Comparison of ENCODE assay signal across 16 cellular contexts in genomic region chr14:55607386-55607785, GRCh38.
"Had no signal": no experiment of that assay in that cellular context is flagged by ENCODE, and none has a peak within 500 bp of the region (broad histone marks: within the 10 kb centered on the region; RNA-seq: fewer than 3 reads in every experiment).

No MANE protein-coding gene starts in this region.

- H3K9ac ChIP-seq: neural progenitor cell had no signal

- H3K36me3 Mint-ChIP-seq: activated naive CD4-positive, alpha-beta T cell treated with anti-CD3 and anti-CD28 coated beads, Interleukin-2, amount 50 U/mL, for 72 hours had no signal

- H3K27ac Mint-ChIP-seq: activated CD8-positive, alpha-beta T cell treated with anti-CD3 and anti-CD28 coated beads for 36 hours; activated naive CD4-positive, alpha-beta T cell treated with anti-CD3 and anti-CD28 coated beads, Interleukin-2, amount 50 U/mL, for 72 hours; neural progenitor cell; stimulated activated memory B cell treated with anti-CD40 and anti-IgM and Interleukin-4, amounts not matched to agents 10 μg/mL and 1 μg/mL and 100 μg/mL, for 72 hours; T-helper 1 cell treated with Interleukin-12 subunit alpha and Interleukin-12 subunit beta and Interleukin-4 antibody, amounts not matched to agents 30 μg/mL and 1 μg/mL, for 36 hours had no signal

- H3K36me3 ChIP-seq: neural progenitor cell, ovary, uterus had no signal

- H3K9me3 Mint-ChIP-seq: activated CD8-positive, alpha-beta T cell treated with anti-CD3 and anti-CD28 coated beads for 36 hours; activated naive CD4-positive, alpha-beta T cell treated with anti-CD3 and anti-CD28 coated beads, Interleukin-2, amount 50 U/mL, for 72 hours; activated T-cell treated with anti-CD3 and anti-CD28 coated beads, Interleukin-2, amount 50 U/mL, for 4 hours; stimulated activated memory B cell treated with anti-CD40 and anti-IgM and Interleukin-4, amounts not matched to agents 10 μg/mL and 1 μg/mL and 100 μg/mL, for 72 hours; T-helper 1 cell treated with Interleukin-12 subunit alpha and Interleukin-12 subunit beta and Interleukin-4 antibody, amounts not matched to agents 30 μg/mL and 1 μg/mL, for 36 hours had no signal

- H3K27ac ChIP-seq: body of pancreas, neural progenitor cell, ovary, uterus had no signal

- ATAC-seq: activated CD8-positive, alpha-beta T cell treated with anti-CD3 and anti-CD28 coated beads for 36 hours; activated naive CD4-positive, alpha-beta T cell treated with anti-CD3 and anti-CD28 coated beads, Interleukin-2, amount 50 U/mL, for 72 hours; activated T-cell treated with anti-CD3 and anti-CD28 coated beads, Interleukin-2, amount 50 U/mL, for 4 hours; body of pancreas; left colon; stimulated activated memory B cell treated with anti-CD40 and anti-IgM and Interleukin-4, amounts not matched to agents 10 μg/mL and 1 μg/mL and 100 μg/mL, for 72 hours had no signal

- H3K4me2 ChIP-seq: neural progenitor cell had no signal

- H3K4me3 ChIP-seq: body of pancreas, lung, neural progenitor cell, ovary, uterus had no signal

- H3K4me3 Mint-ChIP-seq: activated CD8-positive, alpha-beta T cell treated with anti-CD3 and anti-CD28 coated beads for 36 hours; activated T-cell treated with anti-CD3 and anti-CD28 coated beads, Interleukin-2, amount 50 U/mL, for 4 hours; neural progenitor cell; stimulated activated memory B cell treated with anti-CD40 and anti-IgM and Interleukin-4, amounts not matched to agents 10 μg/mL and 1 μg/mL and 100 μg/mL, for 72 hours; T-helper 1 cell treated with Interleukin-12 subunit alpha and Interleukin-12 subunit beta and Interleukin-4 antibody, amounts not matched to agents 30 μg/mL and 1 μg/mL, for 36 hours had no signal

- DNase-seq: activated CD4-positive, alpha-beta T cell treated with anti-CD3 and anti-CD28 coated beads for 4 hours; activated CD8-positive, alpha-beta T cell treated with anti-CD3 and anti-CD28 coated beads for 36 hours; activated effector memory CD4-positive, alpha-beta T cell treated with Interleukin-2 at 50 U/mL for 16 hours; activated T-cell treated with anti-CD3 and anti-CD28 coated beads, Interleukin-2, amount 50 U/mL, for 4 hours; amniotic stem cell; body of pancreas; effector memory CD4-positive, alpha-beta T cell; left colon; ovary; stimulated activated CD4-positive, alpha-beta T cell treated with anti-CD3 and anti-CD28 coated beads, Interleukin-2, amount 100 ng/mL, for 48 hours; uterus had no signal

- H3K9me3 ChIP-seq: body of pancreas, ovary, uterus had no signal

- H3K27me3 Mint-ChIP-seq: activated CD8-positive, alpha-beta T cell treated with anti-CD3 and anti-CD28 coated beads for 36 hours; stimulated activated memory B cell treated with anti-CD40 and anti-IgM and Interleukin-4, amounts not matched to agents 10 μg/mL and 1 μg/mL and 100 μg/mL, for 72 hours had no signal

- H3K27me3 ChIP-seq: body of pancreas, neural progenitor cell, ovary, uterus had no signal

- H2AFZ ChIP-seq: neural progenitor cell had no signal
